Comparison of ENCODE assay signal across 8 cellular contexts in genomic region chr17:81515530-81516041, GRCh38. TPM values are rescaled to one million over a fixed set of nuclear protein-coding genes. Genes with fewer than 3 reads are reported as not detected.
DNase-seq lines count a peak whose midpoint lies in the region; ATAC-seq and TF ChIP-seq lines count a peak whose summit lies in the region.

No MANE protein-coding gene starts in this region.

- no peak for TF ChIP-seq RAD21 in neural cell (conservative IDR thresholded peaks at IDR 0.05)

- no peaks in the 10 kb centered on the region for H3K9me2 ChIP-seq in neural cell (ENCODE audit: insufficient read depth, low read length)

- H3F3A ChIP-seq in neural cell (ENCODE audit: insufficient read depth, low read length, poor library complexity, severe bottlenecking) = peaks cover 9% of the 10 kb centered on the region

- peak overlapping the region; percentile 83 to 100 (median 98) for H3K4me3 ChIP-seq in BLaER1 treated with 17β-estradiol and CSF1 and Interleukin-3, amounts not matched to agents 10 nM and 100 nM
- H3K4me3 ChIP-seq in RWPE2 (ENCODE audit: severe bottlenecking) = peak overlapping the region; percentile 66
- peak overlapping the region; percentile 48 for H3K4me3 ChIP-seq in epithelial cell of esophagus (ENCODE audit: low read length)
- peak overlapping the region; percentile 92 for H3K4me3 ChIP-seq in neural cell (ENCODE audit: low read length)

- peaks cover 0 to 21% (median 18%) of the 10 kb centered on the region in 11 experiments; a peak in 18 of 22 replicates for H3K27me3 ChIP-seq in BLaER1 treated with 17β-estradiol and CSF1 and Interleukin-3, amounts not matched to agents 10 nM and 100 nM
- no peaks in the 10 kb centered on the region for H3K27me3 ChIP-seq in RWPE2 (ENCODE audit: insufficient read depth, poor library complexity, severe bottlenecking)
- peaks cover 26% of the 10 kb centered on the region for H3K27me3 ChIP-seq in neural cell (ENCODE audit: insufficient read depth, low read depth, low read length)

- H3K9ac ChIP-seq in BLaER1 treated with 17β-estradiol and CSF1 and Interleukin-3, amounts not matched to agents 10 nM and 100 nM = peak overlapping the region; percentile 87 to 100 (median 98)
- peak overlapping the region; percentile 99 for H3K9ac ChIP-seq in neural cell (ENCODE audit: low read length)

- H3K27ac ChIP-seq in BLaER1 treated with 17β-estradiol and CSF1 and Interleukin-3, amounts not matched to agents 10 nM and 100 nM = peak overlapping the region; percentile 82 to 100 (median 98); a peak in 21 of 22 replicates
- peak overlapping the region; percentile 97 for H3K27ac ChIP-seq in RWPE2 (ENCODE audit: poor library complexity, severe bottlenecking)
- peak overlapping the region; percentile 99 for H3K27ac ChIP-seq in neural cell (ENCODE audit: low read length)

- H3K4me2 ChIP-seq in BLaER1 treated with 17β-estradiol and CSF1 and Interleukin-3, amounts not matched to agents 10 nM and 100 nM = peak overlapping the region; percentile 97 to 100 (median 100)
- H3K4me2 ChIP-seq in neural cell (ENCODE audit: low read length) = peak overlapping the region; percentile 87

- TF ChIP-seq CTCF in RWPE2 (IDR thresholded peaks at IDR 0.05; ENCODE audit: poor library complexity, severe bottlenecking) = no peak
- TF ChIP-seq CTCF in epithelial cell of esophagus (IDR thresholded peaks at IDR 0.05; ENCODE audit: insufficient read depth, low read depth, low read length, missing control alignments) = no peak
- TF ChIP-seq CTCF in neural cell (IDR thresholded peaks at IDR 0.05; ENCODE audit: poor library complexity, severe bottlenecking) = no peak

- peaks cover 0 to 17% (median 6%) of the 10 kb centered on the region in 11 experiments; a peak in 12 of 22 replicates for H3K9me3 ChIP-seq in BLaER1 treated with 17β-estradiol and CSF1 and Interleukin-3, amounts not matched to agents 10 nM and 100 nM (replicated peaks in 1 of 11)
- no peaks in the 10 kb centered on the region for H3K9me3 ChIP-seq in RWPE2 (ENCODE audit: severe bottlenecking)
- no peaks in the 10 kb centered on the region for H3K9me3 ChIP-seq in neural cell (ENCODE audit: low read length)

- no peak for ATAC-seq in RWPE2 (ENCODE audit: low read depth)
- no peak for ATAC-seq in HG03565 (IDR thresholded peaks at IDR 0.05; ENCODE audit: unreplicated experiment)

- H4K20me1 ChIP-seq in BLaER1 treated with 17β-estradiol and CSF1 and Interleukin-3, amounts not matched to agents 10 nM and 100 nM = peaks cover 18 to 63% (median 39%) of the 10 kb centered on the region in 11 experiments
- peaks cover 18% of the 10 kb centered on the region for H4K20me1 ChIP-seq in neural cell (ENCODE audit: insufficient read depth)

- H3K4me1 ChIP-seq in BLaER1 treated with 17β-estradiol and CSF1 and Interleukin-3, amounts not matched to agents 10 nM and 100 nM = peaks cover 45 to 66% (median 51%) of the 10 kb centered on the region in 10 experiments
- H3K4me1 ChIP-seq in RWPE2 (ENCODE audit: insufficient read depth, poor library complexity, severe bottlenecking) = peaks cover 5% of the 10 kb centered on the region

- H3K79me2 ChIP-seq in neural cell (replicated peaks; ENCODE audit: insufficient read depth, low read length) = peaks cover 59% of the 10 kb centered on the region

- no peak overlapping the region for H2AFZ ChIP-seq in neural cell (ENCODE audit: low read depth, low read length)

- no peak for TF ChIP-seq EP300 in neural cell (conservative IDR thresholded peaks at IDR 0.05; ENCODE audit: poor library complexity, severe bottlenecking)

- DNase-seq in RWPE2 (ENCODE audit: low spot score) (peak; percentile 69), epithelial cell of esophagus (ENCODE audit: low read depth) (no peak)
- no peak for DNase-seq in stimulated activated naive CD4-positive, alpha-beta T cell treated with Interleukin-2 at 50 U/mL for 16 hours (lab: John Stamatoyannopoulos, UW)
- DNase-seq in stimulated activated CD4-positive, alpha-beta T cell treated with anti-CD3 and anti-CD28 coated beads, Interleukin-2, amount 100 ng/mL, for 48 hours = no peak
- no peak for DNase-seq in activated CD4-positive, CD25-positive, alpha-beta regulatory T cell (lab: John Stamatoyannopoulos, UW)

- H3K36me3 ChIP-seq in BLaER1 treated with 17β-estradiol and CSF1 and Interleukin-3, amounts not matched to agents 10 nM and 100 nM = peaks cover 16 to 23% (median 17%) of the 10 kb centered on the region in 11 experiments
- peaks cover 18% of the 10 kb centered on the region for H3K36me3 ChIP-seq in RWPE2 (ENCODE audit: low read depth)
- peaks cover 11% of the 10 kb centered on the region for H3K36me3 ChIP-seq in neural cell (ENCODE audit: insufficient read depth, low read length)

TF ChIP-seq in neural cell, 6 proteins besides CTCF, POLR2A, EP300 and RAD21:
- TF ChIP-seq EZH2 (IDR thresholded peaks at IDR 0.05; ENCODE audit: borderline replicate concordance, insufficient read depth, low read length, poor library complexity, severe bottlenecking) (no peak), MXI1 (conservative IDR thresholded peaks at IDR 0.05; ENCODE audit: poor library complexity, severe bottlenecking) (no peak), TAF1 (IDR thresholded peaks at IDR 0.05; ENCODE audit: low read depth) (no peak), POLR2AphosphoS5 (IDR thresholded peaks at IDR 0.05) (no peak)
TF ChIP-seq in neural cell: peak in this region for 0.

RNA-seq across cellular contexts. Expression of gene ACTG1, which starts 3.0 kb away (rescaled TPM):
- 8,273 and 9,187 TPM in 2 replicates for polyA plus RNA-seq in neural cell
- polyA minus RNA-seq in neural cell = 9,577 and 9,692 TPM in 2 replicates

RNA-seq across cellular contexts. Expression of gene FSCN2, which starts 12.6 kb away (rescaled TPM):
- polyA plus RNA-seq in neural cell = 3.6 and 4.8 TPM in 2 replicates
- 7.3 and 9.7 TPM in 2 replicates for polyA minus RNA-seq in neural cell

RNA-seq across cellular contexts. Expression of gene FAAP100, which starts 36.6 kb away (rescaled TPM):
- 56.3 and 61.5 TPM in 2 replicates for polyA plus RNA-seq in neural cell
- polyA minus RNA-seq in neural cell = 55.7 and 61.8 TPM in 2 replicates
